12 cellular contexts compared by ENCODE assay signal in genomic region chr12:44021471-44021971, GRCh38.
DNase-seq lines count a peak whose midpoint lies in the region; ATAC-seq and TF ChIP-seq lines count a peak whose summit lies in the region.
"Had no signal": no experiment of that assay in that cellular context is flagged by ENCODE, and none has a peak within 500 bp of the region (broad histone marks: within the 10 kb centered on the region; RNA-seq: fewer than 3 reads in every experiment).

No MANE protein-coding gene starts in this region.

- ATAC-seq in GM18511 (IDR thresholded peaks at IDR 0.05; ENCODE audit: unreplicated experiment), result peak; percentile 91
- peak; percentile 93 for ATAC-seq in GM21447 (IDR thresholded peaks at IDR 0.05; ENCODE audit: unreplicated experiment)
- peak; percentile 54 for ATAC-seq in HG03097 (IDR thresholded peaks at IDR 0.05; ENCODE audit: low FRiP score, unreplicated experiment)

- 96 to 100% methylated on average over 1 of the region's 1 CpG for WGBS in testis, 2 donors

- TF ChIP-seq CTCF in testis (IDR thresholded peaks at IDR 0.05) (no peak), foreskin fibroblast (IDR thresholded peaks at IDR 0.05; ENCODE audit: low read depth, low read length) (no peak)

- no peaks in the 10 kb centered on the region for H3K36me3 ChIP-seq in testis (ENCODE audit: low read depth, missing control alignments)
- H3K36me3 ChIP-seq: SJSA1 had no signal

- intact Hi-C loops in testis (cut with DNase I; ENCODE audit: low total_unique reads), result no loop called here

- H3K9me3 Mint-ChIP-seq in T-helper 2 cell treated with Interferon-gamma antibody and Interleukin-4, amounts not matched to agents 5 μg/mL and 100 μg/mL, for 36 hours, result no peaks in the 10 kb centered on the region
- H3K9me3 Mint-ChIP-seq: type B pancreatic cell had no signal

- no peaks in the 10 kb centered on the region for H3K36me3 Mint-ChIP-seq in T-helper 2 cell treated with Interferon-gamma antibody and Interleukin-4, amounts not matched to agents 5 μg/mL and 100 μg/mL, for 36 hours (ENCODE audit: low read depth)
- H3K36me3 Mint-ChIP-seq: CD4-positive, CD25-positive, alpha-beta regulatory T cell had no signal

- no peak overlapping the region for H3K27ac Mint-ChIP-seq in T-helper 2 cell treated with Interferon-gamma antibody and Interleukin-4, amounts not matched to agents 5 μg/mL and 100 μg/mL, for 36 hours
- H3K27ac Mint-ChIP-seq: CD4-positive, CD25-positive, alpha-beta regulatory T cell; type B pancreatic cell had no signal

- no peaks in the 10 kb centered on the region for H3K4me1 Mint-ChIP-seq in T-helper 2 cell treated with Interferon-gamma antibody and Interleukin-4, amounts not matched to agents 5 μg/mL and 100 μg/mL, for 36 hours (ENCODE audit: low read depth)
- H3K4me1 Mint-ChIP-seq: CD4-positive, CD25-positive, alpha-beta regulatory T cell had no signal

- H3K27ac ChIP-seq in testis, result no peak overlapping the region
- H3K27ac ChIP-seq: SJSA1 had no signal

- no peak overlapping the region for H3K4me3 Mint-ChIP-seq in T-helper 2 cell treated with Interferon-gamma antibody and Interleukin-4, amounts not matched to agents 5 μg/mL and 100 μg/mL, for 36 hours
- H3K4me3 Mint-ChIP-seq: CD4-positive, CD25-positive, alpha-beta regulatory T cell; type B pancreatic cell had no signal

- no peak overlapping the region for H3K4me3 ChIP-seq in testis
- no peak overlapping the region for H3K4me3 ChIP-seq in foreskin fibroblast (ENCODE audit: low read depth in 1 of 2, low read length in 2 of 2)
- H3K4me3 ChIP-seq: SJSA1 had no signal

- peak; percentile 2 for DNase-seq in SW480 (ENCODE audit: low spot score)
- DNase-seq in T-helper 2 cell treated with Interferon-gamma antibody and Interleukin-4, amounts not matched to agents 5 μg/mL and 100 μg/mL, for 36 hours (ENCODE audit: low spot score), result no peak
- no peak for DNase-seq in testis
- no peak for DNase-seq in NCI-H1048 (lab: John Stamatoyannopoulos, UW)
- DNase-seq in foreskin fibroblast, result no peak
- DNase-seq: CD4-positive, CD25-positive, alpha-beta regulatory T cell; occipital lobe had no signal

- no peaks in the 10 kb centered on the region for H3K27me3 ChIP-seq in testis
- H3K27me3 ChIP-seq: SJSA1 had no signal

- no peak for TF ChIP-seq POLR2A in testis (IDR thresholded peaks at IDR 0.05)

- peaks cover 2% of the 10 kb centered on the region for H3K27me3 Mint-ChIP-seq in T-helper 2 cell treated with Interferon-gamma antibody and Interleukin-4, amounts not matched to agents 5 μg/mL and 100 μg/mL, for 36 hours (ENCODE audit: low read depth)
- H3K27me3 Mint-ChIP-seq: CD4-positive, CD25-positive, alpha-beta regulatory T cell; type B pancreatic cell had no signal

- H3K9me3 ChIP-seq in testis, result no peaks in the 10 kb centered on the region
- H3K9me3 ChIP-seq: SJSA1 had no signal

- no peaks in the 10 kb centered on the region for H3K4me1 ChIP-seq in testis
- H3K4me1 ChIP-seq: SJSA1 had no signal
